ENCODE assay signal across 19 cellular contexts in genomic region chr1:205921559-205921887, GRCh38. TPM values are rescaled to one million over a fixed set of nuclear protein-coding genes. Genes with fewer than 3 reads are reported as not detected.
DNase-seq lines count a peak whose midpoint lies in the region; ATAC-seq and TF ChIP-seq lines count a peak whose summit lies in the region.
"Had no signal": no experiment of that assay in that cellular context is flagged by ENCODE, and none has a peak within 500 bp of the region (broad histone marks: within the 10 kb centered on the region; RNA-seq: fewer than 3 reads in every experiment).

No MANE protein-coding gene starts in this region.

- H3K36me3 ChIP-seq in BLaER1 = no peaks in the 10 kb centered on the region
- no peaks in the 10 kb centered on the region for H3K36me3 ChIP-seq in HEK293 (ENCODE audit: control insufficient read depth in 2 of 2, insufficient read depth in 1 of 2, low read length in 2 of 2)
- H3K36me3 ChIP-seq in stomach = no peaks in the 10 kb centered on the region
- H3K36me3 ChIP-seq: SJCRH30 had no signal

- intact Hi-C loops in stomach (cut with DNase I; ENCODE audit: low total_unique reads) = loop anchor here (10.0 kb wide), 1 partner anchor 183 kb away; no protein-coding TSS in a partner anchor

- peak overlapping the region; percentile 86 for H3K4me2 ChIP-seq in BLaER1
- H3K4me2 ChIP-seq: KMS-11 had no signal

- H3K9me3 ChIP-seq in BLaER1 (no peaks in the 10 kb centered on the region), HEK293 (ENCODE audit: control insufficient read depth, insufficient read depth, low read depth, low read length) (no peaks in the 10 kb centered on the region), stomach (no peaks in the 10 kb centered on the region)
- H3K9me3 ChIP-seq: SJCRH30 had no signal

- CTCF ChIA-PET in HEK293 (lab: Yijun Ruan, JAX) = interaction anchor here (0.7 to 15.6 kb wide), 5 partner anchors 49 to 264 kb away, joined by 3 to 527 read pairs (median 39); no protein-coding TSS in a partner anchor

- 89 to 94% (median 93%) methylated on average over 11 of the region's 11 CpGs for WGBS in stomach, 5 donors

- H3K27me3 ChIP-seq in BLaER1 (no peaks in the 10 kb centered on the region), stomach (no peaks in the 10 kb centered on the region)
- H3K27me3 ChIP-seq: SJCRH30 had no signal

- peaks cover 59% of the 10 kb centered on the region for H3K4me1 ChIP-seq in BLaER1
- no peaks in the 10 kb centered on the region for H3K4me1 ChIP-seq in HEK293 (ENCODE audit: control insufficient read depth, insufficient read depth, low read length)
- H3K4me1 ChIP-seq in stomach = peaks cover 0 to 4% (median 2%) of the 10 kb centered on the region in 4 donors

- DNase-seq in mesenteric fat pad (ENCODE audit: low spot score) (peak; percentile 83), stomach (peak; percentile 24), EL (no peak), coronary artery (ENCODE audit: low spot score) (no peak)
- DNase-seq: CD4-positive, CD25-positive, alpha-beta regulatory T cell; GM23248; NCI-H1048; NCI-H146; NCI-H2081; NCI-H510A; NCI-H774; PC-3; SJCRH30 had no signal

- TF ChIP-seq CTCF in HEK293 (tag by site-specific recombination; IDR thresholded peaks at IDR 0.05) (no peak), stomach (IDR thresholded peaks at IDR 0.05) (no peak), coronary artery (IDR thresholded peaks at IDR 0.05) (no peak)

- H3K9ac ChIP-seq in BLaER1 = no peak overlapping the region
- H3K9ac ChIP-seq: GM23248, KMS-11 had no signal

- ATAC-seq in GM21390 (IDR thresholded peaks at IDR 0.05; ENCODE audit: unreplicated experiment) = no peak
- ATAC-seq: HepG2, PC-3 had no signal

- H4K20me1 ChIP-seq in BLaER1 = no peaks in the 10 kb centered on the region

- H3K4me3 ChIP-seq in BLaER1 (no peak overlapping the region), HEK293 (ENCODE audit: low read depth, low read length) (no peak overlapping the region), stomach (no peak overlapping the region), coronary artery (no peak overlapping the region)
- H3K4me3 ChIP-seq: GM23248, SJCRH30 had no signal

- POLR2A ChIA-PET in HEK293 (lab: Yijun Ruan, JAX) = no interaction called here

- no peak for TF ChIP-seq POLR2A in stomach (IDR thresholded peaks at IDR 0.05)

- H3K27ac ChIP-seq in BLaER1 = peak overlapping the region; percentile 91
- no peak overlapping the region for H3K27ac ChIP-seq in HEK293 (ENCODE audit: extremely low read depth, low read depth, low read length)
- no peak overlapping the region for H3K27ac ChIP-seq in stomach
- H3K27ac ChIP-seq in coronary artery = no peak overlapping the region
- H3K27ac ChIP-seq: GM23248, KMS-11, SJCRH30 had no signal

- TF ChIP-seq EP300 in stomach (IDR thresholded peaks at IDR 0.05) = no peak

TF ChIP-seq in HEK293, 187 proteins besides CTCF, POLR2A, EP300 and RAD21:
- TF ChIP-seq ZFHX2 (tag by site-specific recombination; conservative IDR thresholded peaks at IDR 0.05) (peak; percentile 41), ZNF544 (tag by site-specific recombination; IDR thresholded peaks at IDR 0.05) (no peak)
TF ChIP-seq in HEK293: peak in this region for 1.

RNA-seq across cellular contexts. Expression of gene SLC26A9, which starts 21.7 kb away (rescaled TPM):
- not detected for total RNA-seq in mesenteric fat pad
- 10 to 100 TPM in 4 of 5 donors, not detected in 1; 30.0 to 63.0 (median 36.4) TPM for total RNA-seq in stomach
- polyA plus RNA-seq in stomach = 10 to 100 TPM in 1 of 3 donors, 1 to 10 TPM in 2; 7.9 to 13.3 (median 9.2) TPM
- total RNA-seq: CD4-positive, CD25-positive, alpha-beta regulatory T cell; GM23248; M059J; PC-3 had no signal
- polyA plus RNA-seq: CD4-positive, CD25-positive, alpha-beta regulatory T cell; GM23248 had no signal

Comparison
In these comparisons a context has a peak if more than half of its experiments do, and no peak if none do; other contexts are left out.
1. DNase-seq: peak in mesenteric fat pad (single experiment) and stomach (single experiment); none in EL (single experiment) and coronary artery (single experiment).